Comparison of ENCODE assay signal across 8 cellular contexts in genomic region chr2:108607706-108608301, GRCh38.
DNase-seq lines count a peak whose midpoint lies in the region; ATAC-seq lines count a peak whose summit lies in the region.

No MANE protein-coding gene starts in this region.

- peak; percentile 33 for DNase-seq in activated T-cell treated with anti-CD3 and anti-CD28 coated beads for 4 hours
- DNase-seq in activated T-cell treated with anti-CD3 and anti-CD28 coated beads, Interleukin-2, amount 50 U/mL, for 24 hours: no peak
- peak; percentile 31 for DNase-seq in NCI-H2107 treated with DMSO at 0.1 percent for 48 hours (lab: John Stamatoyannopoulos, UW; ENCODE audit: unreplicated experiment)
- no peak for DNase-seq in activated T-helper 1 cell treated with anti-CD3 and anti-CD28 coated beads, Interleukin-12 subunit alpha, Interleukin-12 subunit beta, Interleukin-2, Interleukin-4 antibody, amounts not matched to agents 30 ng/mL and 10 ng/mL and 1 ng/mL, durations not matched to agents 14 hours and 24 hours and 36 hours (ENCODE audit: low spot score)
- DNase-seq in Right ventricle myocardium superior: peak; percentile 62
- DNase-seq in stimulated activated CD4-positive, alpha-beta T cell treated with anti-CD3 and anti-CD28 coated beads, Interleukin-1b, Interleukin-23, amount 100 ng/mL, for 48 hours: peak; percentile 40
- no peak for DNase-seq in NCI-H187 treated with DMSO at 0.1 percent for 48 hours (lab: John Stamatoyannopoulos, UW)

- ATAC-seq in Right ventricle myocardium superior (ENCODE audit: poor library complexity): peak; percentile 74
- ATAC-seq in GM19467 (IDR thresholded peaks at IDR 0.05; ENCODE audit: unreplicated experiment): no peak

- no peaks in the 10 kb centered on the region for H3K36me3 Mint-ChIP-seq in activated T-cell treated with anti-CD3 and anti-CD28 coated beads, Interleukin-2, amount 50 U/mL, for 24 hours (ENCODE audit: low read depth)
- H3K36me3 Mint-ChIP-seq in activated T-helper 1 cell treated with anti-CD3 and anti-CD28 coated beads, Interleukin-12 subunit alpha, Interleukin-12 subunit beta, Interleukin-2, Interleukin-4 antibody, amounts not matched to agents 30 ng/mL and 10 ng/mL and 1 ng/mL, durations not matched to agents 14 hours and 24 hours and 36 hours (ENCODE audit: low read depth): peaks cover 11% of the 10 kb centered on the region

- no peak overlapping the region for H3K4me3 Mint-ChIP-seq in activated T-cell treated with anti-CD3 and anti-CD28 coated beads, Interleukin-2, amount 50 U/mL, for 24 hours
- no peak overlapping the region for H3K4me3 Mint-ChIP-seq in activated T-helper 1 cell treated with anti-CD3 and anti-CD28 coated beads, Interleukin-12 subunit alpha, Interleukin-12 subunit beta, Interleukin-2, Interleukin-4 antibody, amounts not matched to agents 30 ng/mL and 10 ng/mL and 1 ng/mL, durations not matched to agents 14 hours and 24 hours and 36 hours

- no peaks in the 10 kb centered on the region for H3K9me3 Mint-ChIP-seq in activated T-cell treated with anti-CD3 and anti-CD28 coated beads, Interleukin-2, amount 50 U/mL, for 24 hours
- H3K9me3 Mint-ChIP-seq in activated T-helper 1 cell treated with anti-CD3 and anti-CD28 coated beads, Interleukin-12 subunit alpha, Interleukin-12 subunit beta, Interleukin-2, Interleukin-4 antibody, amounts not matched to agents 30 ng/mL and 10 ng/mL and 1 ng/mL, durations not matched to agents 14 hours and 24 hours and 36 hours: no peaks in the 10 kb centered on the region

- H3K27me3 Mint-ChIP-seq in activated T-cell treated with anti-CD3 and anti-CD28 coated beads, Interleukin-2, amount 50 U/mL, for 24 hours: no peaks in the 10 kb centered on the region
- no peaks in the 10 kb centered on the region for H3K27me3 Mint-ChIP-seq in activated T-helper 1 cell treated with anti-CD3 and anti-CD28 coated beads, Interleukin-12 subunit alpha, Interleukin-12 subunit beta, Interleukin-2, Interleukin-4 antibody, amounts not matched to agents 30 ng/mL and 10 ng/mL and 1 ng/mL, durations not matched to agents 14 hours and 24 hours and 36 hours (ENCODE audit: insufficient read depth)

- peaks cover 60% of the 10 kb centered on the region for H3K4me1 Mint-ChIP-seq in activated T-cell treated with anti-CD3 and anti-CD28 coated beads, Interleukin-2, amount 50 U/mL, for 24 hours (ENCODE audit: low read depth)
- H3K4me1 Mint-ChIP-seq in activated T-helper 1 cell treated with anti-CD3 and anti-CD28 coated beads, Interleukin-12 subunit alpha, Interleukin-12 subunit beta, Interleukin-2, Interleukin-4 antibody, amounts not matched to agents 30 ng/mL and 10 ng/mL and 1 ng/mL, durations not matched to agents 14 hours and 24 hours and 36 hours (ENCODE audit: low read depth): peaks cover 84% of the 10 kb centered on the region

- intact Hi-C loops in activated T-helper 1 cell treated with anti-CD3 and anti-CD28 coated beads, Interleukin-12 subunit alpha, Interleukin-12 subunit beta, Interleukin-2, Interleukin-4 antibody, amounts not matched to agents 30 ng/mL and 10 ng/mL and 1 ng/mL, durations not matched to agents 14 hours and 24 hours and 36 hours (cut with micrococcal nuclease): loop anchor here (1.0 to 5.0 kb wide), 2 partner anchors 28 to 179 kb away; partner anchors contain the start of gene CCDC138
- intact Hi-C loops in Right ventricle myocardium superior (cut with DNase I): no loop called here

- no peak overlapping the region for H3K27ac Mint-ChIP-seq in activated T-cell treated with anti-CD3 and anti-CD28 coated beads, Interleukin-2, amount 50 U/mL, for 24 hours
- peak overlapping the region; percentile 53 for H3K27ac Mint-ChIP-seq in activated T-helper 1 cell treated with anti-CD3 and anti-CD28 coated beads, Interleukin-12 subunit alpha, Interleukin-12 subunit beta, Interleukin-2, Interleukin-4 antibody, amounts not matched to agents 30 ng/mL and 10 ng/mL and 1 ng/mL, durations not matched to agents 14 hours and 24 hours and 36 hours

Comparison
In these comparisons a context has a peak if more than half of its experiments do, and no peak if none do; other contexts are left out.
1. DNase-seq: peak in activated T-cell treated with anti-CD3 and anti-CD28 coated beads for 4 hours (single experiment), NCI-H2107 treated with DMSO at 0.1 percent for 48 hours (single experiment), Right ventricle myocardium superior (single experiment) and stimulated activated CD4-positive, alpha-beta T cell treated with anti-CD3 and anti-CD28 coated beads, Interleukin-1b, Interleukin-23, amount 100 ng/mL, for 48 hours (single experiment); none in activated T-cell treated with anti-CD3 and anti-CD28 coated beads, Interleukin-2, amount 50 U/mL, for 24 hours (single experiment), activated T-helper 1 cell treated with anti-CD3 and anti-CD28 coated beads, Interleukin-12 subunit alpha, Interleukin-12 subunit beta, Interleukin-2, Interleukin-4 antibody, amounts not matched to agents 30 ng/mL and 10 ng/mL and 1 ng/mL, durations not matched to agents 14 hours and 24 hours and 36 hours (single experiment) and NCI-H187 treated with DMSO at 0.1 percent for 48 hours (single experiment).